Comparison of ENCODE assay signal across 26 cellular contexts in genomic region chr15:80744411-80744810, GRCh38. TPM values are rescaled to one million over a fixed set of nuclear protein-coding genes. Genes with fewer than 3 reads are reported as not detected.
DNase-seq lines count a peak whose midpoint lies in the region; ATAC-seq and TF ChIP-seq lines count a peak whose summit lies in the region.
"Had no signal": no experiment of that assay in that cellular context is flagged by ENCODE, and none has a peak within 500 bp of the region (broad histone marks: within the 10 kb centered on the region; RNA-seq: fewer than 3 reads in every experiment).

No MANE protein-coding gene starts in this region.

- H3K9ac ChIP-seq in SK-N-SH (no peak overlapping the region), neural progenitor cell (no peak overlapping the region)

- peaks cover 17% of the 10 kb centered on the region for H3K79me2 ChIP-seq in SK-N-SH (ENCODE audit: insufficient read depth)
- no peaks in the 10 kb centered on the region for H3K79me2 ChIP-seq in neural progenitor cell (ENCODE audit: low read depth)

- H3K4me3 Mint-ChIP-seq in neural progenitor cell, result no peak overlapping the region
- H3K4me3 Mint-ChIP-seq in activated CD8-positive, alpha-beta memory T cell treated with anti-CD3 and anti-CD28 coated beads, Interleukin-2, amount 10 ng/mL, durations not matched to agents 7 days and 5 days, result no peak overlapping the region
- H3K4me3 Mint-ChIP-seq: activated B cell treated with CpG ODN at 0.5 μM for 24 hours; activated naive CD8-positive, alpha-beta T cell treated with anti-CD3 and anti-CD28 coated beads, Interleukin-2, amount 10 ng/mL, durations not matched to agents 7 days and 5 days; dendritic cell treated with granulocyte-macrophage colony-stimulating factor and Interleukin-4, amounts not matched to agents 40 ng/mL and 50 ng/mL, for 4 days; stimulated activated naive CD8-positive, alpha-beta T cell treated with anti-CD3 and anti-CD28 coated beads, Interleukin-15, Interleukin-2, amounts not matched to agents 100 ng/mL and 50 ng/mL, for 24 hours had no signal

- H3K4me2 ChIP-seq in SK-N-SH (no peak overlapping the region), neural progenitor cell (peak overlapping the region; percentile 62)

- H3K36me3 Mint-ChIP-seq in neural progenitor cell, result peaks cover 4% of the 10 kb centered on the region
- H3K36me3 Mint-ChIP-seq in activated CD8-positive, alpha-beta memory T cell treated with anti-CD3 and anti-CD28 coated beads, Interleukin-2, amount 10 ng/mL, durations not matched to agents 7 days and 5 days, result no peaks in the 10 kb centered on the region

- H2AFZ ChIP-seq in SK-N-SH (ENCODE audit: low read depth) (no peak overlapping the region), neural progenitor cell (replicated peaks) (no peak overlapping the region)

- H4K20me1 ChIP-seq in SK-N-SH (ENCODE audit: insufficient read depth) (no peaks in the 10 kb centered on the region), neural progenitor cell (ENCODE audit: low read depth) (peaks cover 4% of the 10 kb centered on the region)

- no peaks in the 10 kb centered on the region for H3K9me3 ChIP-seq in SK-N-SH
- no peaks in the 10 kb centered on the region for H3K9me3 ChIP-seq in esophagus muscularis mucosa
- no peaks in the 10 kb centered on the region for H3K9me3 ChIP-seq in neural progenitor cell (ENCODE audit: low read depth)
- no peaks in the 10 kb centered on the region for H3K9me3 ChIP-seq in WERI-Rb-1 (ENCODE audit: severe bottlenecking)
- H3K9me3 ChIP-seq: breast epithelium, ovary, SJCRH30 had no signal

- H3K4me3 ChIP-seq in SK-N-SH (ENCODE audit: low read depth in 2 of 2, low read length in 1 of 2), result no peak overlapping the region
- no peak overlapping the region for H3K4me3 ChIP-seq in esophagus muscularis mucosa
- H3K4me3 ChIP-seq in neural progenitor cell, result peak overlapping the region; percentile 18
- no peak overlapping the region for H3K4me3 ChIP-seq in WERI-Rb-1 (ENCODE audit: low read depth, low read length)
- H3K4me3 ChIP-seq: breast epithelium, ovary, SJCRH30 had no signal

- TF ChIP-seq RAD21 in SK-N-SH (IDR thresholded peaks at IDR 0.05; ENCODE audit: low read length), result no peak

- H3K27me3 Mint-ChIP-seq in neural progenitor cell (ENCODE audit: insufficient read depth, low read depth), result peaks cover 3% of the 10 kb centered on the region
- H3K27me3 Mint-ChIP-seq in activated CD8-positive, alpha-beta memory T cell treated with anti-CD3 and anti-CD28 coated beads, Interleukin-2, amount 10 ng/mL, durations not matched to agents 7 days and 5 days, result no peaks in the 10 kb centered on the region
- H3K27me3 Mint-ChIP-seq: activated B cell treated with CpG ODN at 0.5 μM for 24 hours; activated naive CD8-positive, alpha-beta T cell treated with anti-CD3 and anti-CD28 coated beads, Interleukin-2, amount 10 ng/mL, durations not matched to agents 7 days and 5 days; dendritic cell treated with granulocyte-macrophage colony-stimulating factor and Interleukin-4, amounts not matched to agents 40 ng/mL and 50 ng/mL, for 4 days; stimulated activated naive CD8-positive, alpha-beta T cell treated with anti-CD3 and anti-CD28 coated beads, Interleukin-15, Interleukin-2, amounts not matched to agents 100 ng/mL and 50 ng/mL, for 24 hours had no signal

- TF ChIP-seq CTCF in SK-N-SH (IDR thresholded peaks at IDR 0.05), result no peak
- no peak for TF ChIP-seq CTCF in esophagus muscularis mucosa (IDR thresholded peaks at IDR 0.05)
- TF ChIP-seq CTCF in neural progenitor cell (IDR thresholded peaks at IDR 0.05), result no peak
- TF ChIP-seq CTCF in WERI-Rb-1 (IDR thresholded peaks at IDR 0.05; ENCODE audit: low read depth, low read length), result no peak

- H3F3A ChIP-seq in SK-N-SH (replicated peaks; ENCODE audit: insufficient read depth), result peaks cover 4% of the 10 kb centered on the region
- H3F3A ChIP-seq in neural progenitor cell (ENCODE audit: low read depth), result peaks cover 9% of the 10 kb centered on the region

- H3K4me1 ChIP-seq in SK-N-SH (ENCODE audit: control insufficient read depth in 1 of 2, insufficient read depth in 2 of 2, low read depth in 1 of 2, low read length in 1 of 2) (0 out of 4 replicates have a peak, but pooled peaks cover 0 to 4% of the 10 kb centered on the region in 2 experiments), esophagus muscularis mucosa (peaks cover 0 to 38% (median 25%) of the 10 kb centered on the region in 4 donors), neural progenitor cell (peaks cover 32% of the 10 kb centered on the region)
- H3K4me1 ChIP-seq: breast epithelium had no signal

- H3K36me3 ChIP-seq in SK-N-SH (replicated peaks in 1 of 2; ENCODE audit: control insufficient read depth in 1 of 2, insufficient read depth in 2 of 2, low read length in 1 of 2) (peaks cover 0 to under 1% of the 10 kb centered on the region in 2 experiments), esophagus muscularis mucosa (no peaks in the 10 kb centered on the region), neural progenitor cell (no peaks in the 10 kb centered on the region), WERI-Rb-1 (no peaks in the 10 kb centered on the region)
- H3K36me3 ChIP-seq: breast epithelium, ovary, SJCRH30 had no signal

- DNase-seq in SK-N-SH, result no peak
- no peak for DNase-seq in esophagus muscularis mucosa (ENCODE audit: extremely low spot score)
- peak; percentile 68 for DNase-seq in neural progenitor cell (ENCODE audit: low spot score)
- no peak for DNase-seq in WERI-Rb-1
- no peak for DNase-seq in activated CD8-positive, alpha-beta memory T cell treated with anti-CD3 and anti-CD28 coated beads, Interleukin-2, amount 10 ng/mL, durations not matched to agents 7 days and 5 days
- DNase-seq: activated B cell treated with CpG ODN at 0.5 μM for 24 hours; activated CD8-positive, alpha-beta memory T cell treated with anti-CD3 and anti-CD28 coated beads for 24 hours; activated naive CD8-positive, alpha-beta T cell treated with anti-CD3 and anti-CD28 coated beads, Interleukin-2, amount 10 ng/mL, durations not matched to agents 7 days and 5 days; erythroblast; GOT3; left colon; NCI-H526 treated with DMSO at 0.1 percent for 48 hours; ovary; SJCRH30; stimulated activated CD4-positive, alpha-beta T cell treated with anti-CD3 and anti-CD28 coated beads, Interleukin-1b, Interleukin-23, amount 100 ng/mL, for 48 hours; trophoblast cell had no signal

- peak overlapping the region; percentile 95 for H3K27ac Mint-ChIP-seq in neural progenitor cell
- no peak overlapping the region for H3K27ac Mint-ChIP-seq in activated CD8-positive, alpha-beta memory T cell treated with anti-CD3 and anti-CD28 coated beads, Interleukin-2, amount 10 ng/mL, durations not matched to agents 7 days and 5 days
- H3K27ac Mint-ChIP-seq: activated B cell treated with CpG ODN at 0.5 μM for 24 hours; activated naive CD8-positive, alpha-beta T cell treated with anti-CD3 and anti-CD28 coated beads, Interleukin-2, amount 10 ng/mL, durations not matched to agents 7 days and 5 days; activated T-helper 2 cell treated with anti-CD3 and anti-CD28 coated beads, Interferon-gamma antibody, Interleukin-2, Interleukin-4, amounts not matched to agents 10 μg/mL and 5 μg/mL and 100 μg/mL, durations not matched to agents 14 hours and 24 hours and 36 hours; dendritic cell treated with granulocyte-macrophage colony-stimulating factor and Interleukin-4, amounts not matched to agents 40 ng/mL and 50 ng/mL, for 4 days; stimulated activated naive CD8-positive, alpha-beta T cell treated with anti-CD3 and anti-CD28 coated beads, Interleukin-15, Interleukin-2, amounts not matched to agents 100 ng/mL and 50 ng/mL, for 24 hours had no signal

- no peaks in the 10 kb centered on the region for H3K9me2 ChIP-seq in SK-N-SH

- peak; percentile 21; the same call in 2 of the 3 replicates for ATAC-seq in SK-N-SH treated with all-trans-retinoic acid at 6 μM for 48 hours
- ATAC-seq in HG02623 (IDR thresholded peaks at IDR 0.05; ENCODE audit: unreplicated experiment), result no peak
- no peak for ATAC-seq in activated CD4-positive, CD25-positive, alpha-beta regulatory T cell treated with anti-CD3 and anti-CD28 coated beads, Interleukin-2, amount 50 U/mL, for 24 hours
- no peak for ATAC-seq in activated CD8-positive, alpha-beta memory T cell treated with anti-CD3 and anti-CD28 coated beads, Interleukin-2, amount 10 ng/mL, durations not matched to agents 7 days and 5 days
- ATAC-seq: left colon, sciatic nerve had no signal

- H3K27me3 ChIP-seq in SK-N-SH (ENCODE audit: insufficient read depth), result no peaks in the 10 kb centered on the region
- H3K27me3 ChIP-seq in esophagus muscularis mucosa, result no peaks in the 10 kb centered on the region
- H3K27me3 ChIP-seq in neural progenitor cell, result no peaks in the 10 kb centered on the region
- H3K27me3 ChIP-seq in WERI-Rb-1 (ENCODE audit: insufficient read depth, low read depth, severe bottlenecking), result no peaks in the 10 kb centered on the region
- H3K27me3 ChIP-seq: breast epithelium, ovary, SJCRH30 had no signal

- H3K27ac ChIP-seq in SK-N-SH (ENCODE audit: low read depth in 2 of 2, low read length in 1 of 2) (peak overlapping the region in 1 of 2 experiments; percentile 25; a peak in 3 of 4 replicates), esophagus muscularis mucosa (replicated peaks in 1 of 4) (peak overlapping the region; percentile 15 to 48 (median 42)), neural progenitor cell (peak overlapping the region; percentile 31), WERI-Rb-1 (no peak overlapping the region)
- H3K27ac ChIP-seq: ovary, SJCRH30 had no signal

- POLR2A ChIA-PET in SK-N-SH (lab: Yijun Ruan, JAX), result interaction anchor here (0.5 kb wide), 1 partner anchor 308 kb away, joined by 3 read pairs; no protein-coding TSS in a partner anchor

- CTCF ChIA-PET in SK-N-SH (lab: Yijun Ruan, JAX), result interaction anchor here (2.1 kb wide), 1 partner anchor 32 kb away, joined by 5 read pairs; no protein-coding TSS in a partner anchor
- CTCF ChIA-PET in activated CD8-positive, alpha-beta memory T cell treated with anti-CD3 and anti-CD28 coated beads, Interleukin-2, amount 10 ng/mL, durations not matched to agents 7 days and 5 days (lab: Charles Lee), result interaction anchor here (1.2 kb wide), 1 partner anchor 226 kb away, joined by 3 read pairs; no protein-coding TSS in a partner anchor

- TF ChIP-seq EP300 in SK-N-SH (IDR thresholded peaks at IDR 0.05; ENCODE audit: borderline replicate concordance in 1 of 2, low read depth in 1 of 2, low read length in 1 of 2) (no peak), esophagus muscularis mucosa (IDR thresholded peaks at IDR 0.05) (no peak)

- 91% methylated on average over 6 of the region's 6 CpGs for WGBS in SK-N-SH (ENCODE audit: low lambda C conversion rate)
- WGBS in esophagus muscularis mucosa, result 68% methylated on average over 6 of the region's 6 CpGs

- intact Hi-C loops in esophagus muscularis mucosa (cut with DNase I), result no loop called here

- peaks cover 8% of the 10 kb centered on the region for H3K9me3 Mint-ChIP-seq in neural progenitor cell
- no peaks in the 10 kb centered on the region for H3K9me3 Mint-ChIP-seq in activated CD8-positive, alpha-beta memory T cell treated with anti-CD3 and anti-CD28 coated beads, Interleukin-2, amount 10 ng/mL, durations not matched to agents 7 days and 5 days (ENCODE audit: low read depth)
- H3K9me3 Mint-ChIP-seq: activated B cell treated with CpG ODN at 0.5 μM for 24 hours; activated naive CD8-positive, alpha-beta T cell treated with anti-CD3 and anti-CD28 coated beads, Interleukin-2, amount 10 ng/mL, durations not matched to agents 7 days and 5 days had no signal

- H3K4me1 Mint-ChIP-seq in neural progenitor cell, result peaks cover 37% of the 10 kb centered on the region
- H3K4me1 Mint-ChIP-seq in activated CD8-positive, alpha-beta memory T cell treated with anti-CD3 and anti-CD28 coated beads, Interleukin-2, amount 10 ng/mL, durations not matched to agents 7 days and 5 days, result no peaks in the 10 kb centered on the region
- H3K4me1 Mint-ChIP-seq: activated B cell treated with CpG ODN at 0.5 μM for 24 hours; activated naive CD8-positive, alpha-beta T cell treated with anti-CD3 and anti-CD28 coated beads, Interleukin-2, amount 10 ng/mL, durations not matched to agents 7 days and 5 days had no signal

- TF ChIP-seq POLR2A in esophagus muscularis mucosa (IDR thresholded peaks at IDR 0.05; ENCODE audit: low read depth), result no peak

RNA-seq across cellular contexts. Expression of gene CEMIP, which starts 34.8 kb away (rescaled TPM):
- polyA plus RNA-seq in SK-N-SH (2012; rRNA removed), result 27.8 and 30.8 TPM in 2 replicates
- polyA plus RNA-seq in SK-N-SH (2012; cell fraction: cytosol; rRNA removed), result 17.3 and 22.9 TPM in 2 replicates
- polyA plus RNA-seq in SK-N-SH (2012; cell fraction: nucleus; rRNA removed), result 48.2 and 60.5 TPM in 2 replicates
- total RNA-seq in esophagus muscularis mucosa, result under 1 TPM in 3 of 4 donors, not detected in 1; 0.17 to 0.34 (median 0.26) TPM
- total RNA-seq in neural progenitor cell (ENCODE audit: low replicate concordance), result 0.03 TPM in 1 of 2 replicates, not detected in the other
- not detected for total RNA-seq in activated CD8-positive, alpha-beta memory T cell treated with anti-CD3 and anti-CD28 coated beads, Interleukin-2, amount 10 ng/mL, durations not matched to agents 7 days and 5 days
- total RNA-seq: activated B cell treated with CpG ODN at 0.5 μM for 24 hours, G401, OCI-LY7 had no signal

RNA-seq across cellular contexts. Expression of gene ABHD17C, which starts 49.3 kb away (rescaled TPM):
- polyA plus RNA-seq in SK-N-SH (2012; rRNA removed), result 9.2 and 11.7 TPM in 2 replicates
- polyA plus RNA-seq in SK-N-SH (2012; cell fraction: cytosol; rRNA removed), result 12.4 and 16.0 TPM in 2 replicates
- polyA plus RNA-seq in SK-N-SH (2012; cell fraction: nucleus; rRNA removed), result 4.1 and 7.8 TPM in 2 replicates
- 1 to 10 TPM; 1.5 to 7.1 (median 3.5) TPM for total RNA-seq in esophagus muscularis mucosa
- 6.6 and 9.3 TPM in 2 replicates for total RNA-seq in neural progenitor cell (ENCODE audit: low replicate concordance)
- 1 to 10 TPM; 1.5 to 2.2 TPM for total RNA-seq in activated CD8-positive, alpha-beta memory T cell treated with anti-CD3 and anti-CD28 coated beads, Interleukin-2, amount 10 ng/mL, durations not matched to agents 7 days and 5 days
